ENCODE assay signal across 2 cellular contexts in the genomic region with DNA sequence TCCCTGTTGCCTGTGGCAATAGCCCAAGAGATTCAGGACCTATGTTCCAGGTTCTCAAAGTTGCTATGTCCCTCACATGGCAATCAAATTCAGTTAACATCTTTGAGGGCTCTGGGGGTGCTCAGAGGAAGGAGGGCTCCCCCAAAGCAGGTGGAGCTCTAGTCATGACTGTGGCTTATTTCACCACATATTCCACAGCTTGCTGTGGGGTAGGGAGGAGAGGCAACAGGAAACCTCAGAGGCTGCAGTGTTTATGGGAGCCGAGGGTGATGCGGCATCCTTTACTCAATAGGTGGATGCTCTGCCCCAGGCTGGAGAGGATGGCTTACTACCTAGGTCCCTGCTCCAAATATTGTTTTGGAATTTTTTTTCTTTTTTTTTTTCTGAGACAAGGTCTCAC.
TF ChIP-seq lines count a peak whose summit lies in the region.

No MANE protein-coding gene starts in this region.

TF ChIP-seq in GM12878, 131 proteins besides CTCF, POLR2A, EP300 and RAD21:
- TF ChIP-seq CREB1 (IDR thresholded peaks at IDR 0.05; ENCODE audit: low read depth) (no peak), EZH2 (IDR thresholded peaks at IDR 0.05; ENCODE audit: borderline replicate concordance, control insufficient read depth, low read depth, low read length) (no peak), MXI1 (IDR thresholded peaks at IDR 0.05; ENCODE audit: low read depth, low read length) (no peak), ZNF274 (IDR thresholded peaks at IDR 0.05; ENCODE audit: insufficient read depth, insufficient read length) (no peak), SPI1 (IDR thresholded peaks at IDR 0.05; ENCODE audit: borderline replicate concordance, insufficient read depth, low read depth, low read length) (no peak), JUNB (IDR thresholded peaks at IDR 0.05) (no peak), RCOR1 (conservative IDR thresholded peaks at IDR 0.05; ENCODE audit: low read depth, low read length) (no peak), ASH2L (IDR thresholded peaks at IDR 0.05; ENCODE audit: borderline replicate concordance, low read depth) (no peak)

TF ChIP-seq in SK-N-SH, 30 proteins besides CTCF, POLR2A, EP300 and RAD21:
- TF ChIP-seq RXRA (IDR thresholded peaks at IDR 0.05; ENCODE audit: borderline replicate concordance, low read depth): no peak
- TF ChIP-seq, protein P1, sequence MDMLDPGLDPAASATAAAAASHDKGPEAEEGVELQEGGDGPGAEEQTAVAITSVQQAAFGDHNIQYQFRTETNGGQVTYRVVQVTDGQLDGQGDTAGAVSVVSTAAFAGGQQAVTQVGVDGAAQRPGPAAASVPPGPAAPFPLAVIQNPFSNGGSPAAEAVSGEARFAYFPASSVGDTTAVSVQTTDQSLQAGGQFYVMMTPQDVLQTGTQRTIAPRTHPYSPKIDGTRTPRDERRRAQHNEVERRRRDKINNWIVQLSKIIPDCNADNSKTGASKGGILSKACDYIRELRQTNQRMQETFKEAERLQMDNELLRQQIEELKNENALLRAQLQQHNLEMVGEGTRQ (IDR thresholded peaks at IDR 0.05; ENCODE audit: borderline replicate concordance, low read depth, low read length): no peak
- no peak for TF ChIP-seq ELF1 (IDR thresholded peaks at IDR 0.05)
- no peak for TF ChIP-seq YY1 (IDR thresholded peaks at IDR 0.05; ENCODE audit: low read depth)
- TF ChIP-seq, protein P2, sequence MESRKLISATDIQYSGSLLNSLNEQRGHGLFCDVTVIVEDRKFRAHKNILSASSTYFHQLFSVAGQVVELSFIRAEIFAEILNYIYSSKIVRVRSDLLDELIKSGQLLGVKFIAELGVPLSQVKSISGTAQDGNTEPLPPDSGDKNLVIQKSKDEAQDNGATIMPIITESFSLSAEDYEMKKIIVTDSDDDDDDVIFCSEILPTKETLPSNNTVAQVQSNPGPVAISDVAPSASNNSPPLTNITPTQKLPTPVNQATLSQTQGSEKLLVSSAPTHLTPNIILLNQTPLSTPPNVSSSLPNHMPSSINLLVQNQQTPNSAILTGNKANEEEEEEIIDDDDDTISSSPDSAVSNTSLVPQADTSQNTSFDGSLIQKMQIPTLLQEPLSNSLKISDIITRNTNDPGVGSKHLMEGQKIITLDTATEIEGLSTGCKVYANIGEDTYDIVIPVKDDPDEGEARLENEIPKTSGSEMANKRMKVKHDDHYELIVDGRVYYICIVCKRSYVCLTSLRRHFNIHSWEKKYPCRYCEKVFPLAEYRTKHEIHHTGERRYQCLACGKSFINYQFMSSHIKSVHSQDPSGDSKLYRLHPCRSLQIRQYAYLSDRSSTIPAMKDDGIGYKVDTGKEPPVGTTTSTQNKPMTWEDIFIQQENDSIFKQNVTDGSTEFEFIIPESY (IDR thresholded peaks at IDR 0.05; ENCODE audit: borderline replicate concordance, low read depth): no peak
- TF ChIP-seq EZH2phosphoT487 (IDR thresholded peaks at IDR 0.05; ENCODE audit: borderline replicate concordance, low read depth): no peak
- TF ChIP-seq FOXJ3 (CRISPR knock-in tag; IDR thresholded peaks at IDR 0.05): no peak
- no peak for TF ChIP-seq NFIC (IDR thresholded peaks at IDR 0.05; ENCODE audit: borderline replicate concordance)
TF ChIP-seq in SK-N-SH: peak in this region for 0.
